15 cellular contexts compared by ENCODE assay signal in the genomic region with DNA sequence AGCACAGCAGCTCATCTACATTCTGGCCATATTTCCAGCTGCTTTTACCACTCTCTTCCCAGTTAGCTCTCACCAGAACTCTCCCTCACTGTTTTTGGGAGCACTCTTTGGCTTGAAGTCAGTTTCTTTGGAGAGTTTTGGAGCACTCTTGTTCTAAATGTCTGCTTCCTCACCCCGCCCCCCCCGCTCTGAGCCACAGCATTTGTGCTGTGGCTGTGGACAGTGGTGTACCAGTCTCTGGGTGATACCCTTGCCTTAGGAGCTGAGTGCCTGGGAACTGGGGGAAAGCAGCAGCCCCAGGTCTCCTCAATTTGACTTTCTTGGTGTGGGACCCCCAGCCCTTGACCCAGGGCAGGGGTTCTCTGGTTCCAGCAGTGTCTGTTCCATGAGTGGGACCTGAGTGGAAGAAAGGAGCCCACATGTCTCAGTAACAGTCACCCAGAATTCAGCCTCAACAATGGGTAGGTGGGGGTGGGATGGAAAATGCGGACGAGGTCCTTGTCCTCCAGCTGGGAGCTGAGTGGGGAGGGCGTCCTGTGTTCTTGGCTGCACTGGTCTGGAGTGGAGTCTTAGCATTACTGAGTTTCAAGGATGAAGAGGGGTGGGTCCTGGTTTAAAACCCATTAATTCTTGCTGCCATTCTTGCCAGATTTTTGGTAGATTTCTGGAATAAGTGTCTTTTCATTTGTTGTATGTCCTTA.
"Had no signal": no experiment of that assay in that cellular context is flagged by ENCODE, and none has a peak within 500 bp of the region (broad histone marks: within the 10 kb centered on the region; RNA-seq: fewer than 3 reads in every experiment).

No MANE protein-coding gene starts in this region.

- H3K36me3 ChIP-seq: thoracic aorta had no signal

- H3K4me3 ChIP-seq: coronary artery, lung, spleen, thoracic aorta had no signal

- H3K27me3 Mint-ChIP-seq: activated B cell treated with CpG ODN at 0.5 μM for 24 hours; activated CD4-positive, alpha-beta T cell treated with anti-CD3 and anti-CD28 coated beads, Interleukin-2, amount 10 ng/mL, durations not matched to agents 7 days and 5 days; stimulated activated naive B cell treated with anti-CD40 and anti-IgM and Interleukin-4, amounts not matched to agents 10 μg/mL and 1 μg/mL and 100 μg/mL, for 72 hours had no signal

- DNase-seq: activated B cell treated with CpG ODN at 0.5 μM for 24 hours; activated CD4-positive, alpha-beta T cell treated with anti-CD3 and anti-CD28 coated beads, Interleukin-2, amount 10 ng/mL, durations not matched to agents 7 days and 5 days; activated naive CD4-positive, alpha-beta T cell treated with anti-CD3 and anti-CD28 coated beads for 36 hours; activated T-cell treated with anti-CD3 and anti-CD28 coated beads for 4 hours; caudate nucleus; effector CD8-positive, alpha-beta T cell; hippocampal formation; spleen; stimulated activated CD4-positive, alpha-beta T cell treated with anti-CD3 and anti-CD28 coated beads, Interleukin-1b, Interleukin-23, amount 100 ng/mL, for 48 hours; stimulated activated naive B cell treated with anti-CD40 and anti-IgM and Interleukin-4, amounts not matched to agents 10 μg/mL and 1 μg/mL and 100 μg/mL, for 72 hours had no signal

- H3K9me3 Mint-ChIP-seq: activated naive CD4-positive, alpha-beta T cell treated with anti-CD3 and anti-CD28 coated beads for 36 hours had no signal

- ATAC-seq: sciatic nerve; stimulated activated naive B cell treated with anti-CD40 and anti-IgM and Interleukin-4, amounts not matched to agents 10 μg/mL and 1 μg/mL and 100 μg/mL, for 72 hours had no signal

- H3K27ac ChIP-seq: coronary artery, spleen, thoracic aorta had no signal

- H3K27me3 ChIP-seq: spleen had no signal

- H3K4me3 Mint-ChIP-seq: activated B cell treated with CpG ODN at 0.5 μM for 24 hours; activated CD4-positive, alpha-beta T cell treated with anti-CD3 and anti-CD28 coated beads, Interleukin-2, amount 10 ng/mL, durations not matched to agents 7 days and 5 days; activated naive CD4-positive, alpha-beta T cell treated with anti-CD3 and anti-CD28 coated beads for 36 hours; nephron had no signal

- H3K4me1 Mint-ChIP-seq: nephron had no signal

- H3K9me3 ChIP-seq: spleen, thoracic aorta had no signal

- H3K27ac Mint-ChIP-seq: activated B cell treated with CpG ODN at 0.5 μM for 24 hours; activated CD4-positive, alpha-beta T cell treated with anti-CD3 and anti-CD28 coated beads, Interleukin-2, amount 10 ng/mL, durations not matched to agents 7 days and 5 days; activated naive CD4-positive, alpha-beta T cell treated with anti-CD3 and anti-CD28 coated beads for 36 hours; nephron; stimulated activated naive B cell treated with anti-CD40 and anti-IgM and Interleukin-4, amounts not matched to agents 10 μg/mL and 1 μg/mL and 100 μg/mL, for 72 hours had no signal
